12 cellular contexts compared by ENCODE assay signal in genomic region chr10:88131561-88132139, GRCh38.
DNase-seq lines count a peak whose midpoint lies in the region; ATAC-seq and TF ChIP-seq lines count a peak whose summit lies in the region.
"Had no signal": no experiment of that assay in that cellular context is flagged by ENCODE, and none has a peak within 500 bp of the region (broad histone marks: within the 10 kb centered on the region; RNA-seq: fewer than 3 reads in every experiment).

No MANE protein-coding gene starts in this region.

- H3K36me3 ChIP-seq in gastrocnemius medialis: no peaks in the 10 kb centered on the region
- H3K36me3 ChIP-seq: ovary had no signal

- POLR2A ChIA-PET in RWPE1 (lab: Yijun Ruan, JAX; ENCODE audit: low non-redundant PET): interaction anchor here (0.6 kb wide), 1 partner anchor 17 kb away, joined by 3 read pairs; no protein-coding TSS in a partner anchor

- H3K9me3 ChIP-seq in gastrocnemius medialis: no peaks in the 10 kb centered on the region
- H3K9me3 ChIP-seq: ovary had no signal

- peaks cover 20 to 37% of the 10 kb centered on the region in 2 donors for H3K4me1 ChIP-seq in gastrocnemius medialis

- in situ Hi-C loops in G401 (cut with HindIII; ENCODE audit: low sequenced_read_pairs): no loop called here
- in situ Hi-C loops in gastrocnemius medialis (cut with MboI; ENCODE audit: low sequenced_read_pairs in 4 of 4): loop anchor here in 1 of 4 donors (25.0 kb wide), 1 partner anchor 431 kb away; no protein-coding TSS in a partner anchor

- intact Hi-C loops in gastrocnemius medialis (cut with DNase I; ENCODE audit: low total_unique reads): no loop called here

- H3K27me3 ChIP-seq in gastrocnemius medialis: no peaks in the 10 kb centered on the region
- H3K27me3 ChIP-seq: ovary had no signal

- CTCF ChIA-PET in RWPE1 (lab: Yijun Ruan, JAX): interaction anchor here (0.5 to 1.4 kb wide), 7 partner anchors 24 to 476 kb away, joined by 3 to 11 read pairs (median 3); no protein-coding TSS in a partner anchor

- ATAC-seq in gastrocnemius medialis (peak; percentile 69 to 89), HG02759 (IDR thresholded peaks at IDR 0.05; ENCODE audit: unreplicated experiment) (no peak)

- TF ChIP-seq CTCF in RWPE1 (conservative IDR thresholded peaks at IDR 0.05; ENCODE audit: low read depth) (peak; percentile 65), fibroblast of mammary gland (conservative IDR thresholded peaks at IDR 0.05; ENCODE audit: control insufficient read depth, insufficient read depth, low read depth, low read length) (no peak), gastrocnemius medialis (IDR thresholded peaks at IDR 0.05 in 4 of 5, conservative IDR thresholded peaks at IDR 0.05 in 1 of 5) (peak in 4 of 5 experiments; percentile 7 to 43 (median 21)), GM10266 (IDR thresholded peaks at IDR 0.05; ENCODE audit: control insufficient read depth, insufficient read depth, low read depth, missing control alignments) (no peak)

- H3K27ac ChIP-seq in RWPE1 (peak overlapping the region; percentile 86), gastrocnemius medialis (peak overlapping the region; percentile 15 to 78 (median 74))
- H3K27ac ChIP-seq: ovary had no signal

- peak; percentile 99 for DNase-seq in G401 (ENCODE audit: low spot score)
- DNase-seq in RWPE1 (ENCODE audit: low spot score): peak; percentile 91
- peak; percentile 49 for DNase-seq in fibroblast of mammary gland (ENCODE audit: low read depth)
- peak; percentile 82 to 94 for DNase-seq in gastrocnemius medialis
- DNase-seq in GM10266 (ENCODE audit: extremely low spot score): no peak
- DNase-seq in amniotic stem cell (lab: John Stamatoyannopoulos, UW): no peak
- no peak for DNase-seq in glomerular visceral epithelial cell (ENCODE audit: extremely low spot score)
- DNase-seq: activated CD8-positive, alpha-beta memory T cell treated with anti-CD3 and anti-CD28 coated beads, Interleukin-2, amount 50 U/mL, for 4 hours; MV-4-11; NK-92 treated with Interleukin-12 subunit alpha and Interleukin-12 subunit beta, amount 100 ng/mL, for 24 hours had no signal

- no peak overlapping the region for H3K4me3 ChIP-seq in fibroblast of mammary gland (ENCODE audit: control insufficient read depth, low read depth, low read length)
- peak overlapping the region in 3 of 4 donors; percentile 24 to 50 (median 27) for H3K4me3 ChIP-seq in gastrocnemius medialis
- H3K4me3 ChIP-seq: ovary had no signal

- TF ChIP-seq POLR2A in gastrocnemius medialis (IDR thresholded peaks at IDR 0.05): no peak

Comparison
In these comparisons a context has a peak if more than half of its experiments do, and no peak if none do; other contexts are left out.
1. DNase-seq: peak in G401 (single experiment), RWPE1 (single experiment), fibroblast of mammary gland (single experiment) and gastrocnemius medialis (2 of 2); none in GM10266 (single experiment), amniotic stem cell (single experiment) and glomerular visceral epithelial cell (single experiment).
2. CTCF ChIP-seq: peak in RWPE1 (single experiment) and gastrocnemius medialis (4 of 5); none in fibroblast of mammary gland (single experiment) and GM10266 (single experiment).